8 cellular contexts compared by ENCODE assay signal in genomic region chr10:69861251-69862240, GRCh38. TPM values are rescaled to one million over a fixed set of nuclear protein-coding genes. Genes with fewer than 3 reads are reported as not detected.
DNase-seq lines count a peak whose midpoint lies in the region; ATAC-seq and TF ChIP-seq lines count a peak whose summit lies in the region.

No MANE protein-coding gene starts in this region.

- no peak for DNase-seq in activated CD8-positive, alpha-beta memory T cell treated with anti-CD3 and anti-CD28 coated beads, Interleukin-2, amount 10 ng/mL, durations not matched to agents 7 days and 5 days
- no peak for DNase-seq in activated CD8-positive, alpha-beta memory T cell treated with anti-CD3 and anti-CD28 coated beads, Interleukin-2, amount 50 U/mL, for 4 hours
- peak; percentile 99 for DNase-seq in PC-3
- DNase-seq in fibroblast of the conjunctiva (ENCODE audit: low read depth) = peak; percentile 87
- peak; percentile 58 to 70 for DNase-seq in thyroid gland
- no peak for DNase-seq in T-cell
- no peak for DNase-seq in NCI-H524 treated with DMSO at 0.1 percent for 48 hours (lab: John Stamatoyannopoulos, UW)

- H3K27me3 Mint-ChIP-seq in activated CD8-positive, alpha-beta memory T cell treated with anti-CD3 and anti-CD28 coated beads, Interleukin-2, amount 10 ng/mL, durations not matched to agents 7 days and 5 days = peaks cover 2% of the 10 kb centered on the region
- peaks cover 8% of the 10 kb centered on the region in 2 donors for H3K27me3 Mint-ChIP-seq in T-cell

- H3K27ac ChIP-seq in PC-3 (ENCODE audit: low read length) = peak overlapping the region; percentile 95
- no peak overlapping the region for H3K27ac ChIP-seq in thyroid gland

- H3K9me3 ChIP-seq in PC-3 (ENCODE audit: low read length) = no peaks in the 10 kb centered on the region
- no peaks in the 10 kb centered on the region for H3K9me3 ChIP-seq in thyroid gland

- H3K9me3 Mint-ChIP-seq in activated CD8-positive, alpha-beta memory T cell treated with anti-CD3 and anti-CD28 coated beads, Interleukin-2, amount 10 ng/mL, durations not matched to agents 7 days and 5 days (ENCODE audit: low read depth) = no peaks in the 10 kb centered on the region
- no peaks in the 10 kb centered on the region for H3K9me3 Mint-ChIP-seq in T-cell

- no peak overlapping the region for H3K27ac Mint-ChIP-seq in activated CD8-positive, alpha-beta memory T cell treated with anti-CD3 and anti-CD28 coated beads, Interleukin-2, amount 10 ng/mL, durations not matched to agents 7 days and 5 days
- H3K27ac Mint-ChIP-seq in T-cell = no peak overlapping the region

- no peaks in the 10 kb centered on the region for H4K20me1 ChIP-seq in PC-3 (ENCODE audit: low read length)

- H3K79me2 ChIP-seq in PC-3 (ENCODE audit: low read length) = peaks cover 57% of the 10 kb centered on the region

- WGBS in thyroid gland, 2 donors = 29 to 43% methylated on average over 4 to 7 of the region's 7 CpGs

- H3K4me3 ChIP-seq in PC-3 (ENCODE audit: low read length) (no peak overlapping the region), thyroid gland (replicated peaks in 1 of 3) (no peak overlapping the region)

- intact Hi-C loops in PC-3 (cut with micrococcal nuclease) = loop anchor here (1.0 kb wide), 1 partner anchor 53 kb away; no protein-coding TSS in a partner anchor
- intact Hi-C loops in thyroid gland (cut with DNase I) = no loop called here

- POLR2A ChIA-PET in PC-3 (lab: Charles Lee; ENCODE audit: unreplicated experiment) = interaction anchor here (0.5 to 0.7 kb wide), 2 partner anchors 13 to 78 kb away, joined by 4 to 5 read pairs; no protein-coding TSS in a partner anchor
- POLR2A ChIA-PET in T-cell (lab: Charles Lee) = no interaction called here

- peak overlapping the region; percentile 29 for H3K4me2 ChIP-seq in PC-3 (ENCODE audit: low read length)

- no TSS peak for BruUV-seq in PC-3 (replicated peaks; lab: Mats Ljungman, UMichigan)

- peak; percentile 64 for ATAC-seq in activated CD8-positive, alpha-beta memory T cell treated with anti-CD3 and anti-CD28 coated beads, Interleukin-2, amount 10 ng/mL, durations not matched to agents 7 days and 5 days
- ATAC-seq in PC-3 (peak; percentile 38), T-cell (replicated peaks in 1 of 4) (no peak), GM19035 (IDR thresholded peaks at IDR 0.05; ENCODE audit: unreplicated experiment) (no peak)

- CTCF ChIA-PET in activated CD8-positive, alpha-beta memory T cell treated with anti-CD3 and anti-CD28 coated beads, Interleukin-2, amount 10 ng/mL, durations not matched to agents 7 days and 5 days (lab: Charles Lee) = interaction anchor here (3.7 kb wide), 1 partner anchor 53 kb away, joined by 14 read pairs; no protein-coding TSS in a partner anchor
- CTCF ChIA-PET in PC-3 (lab: Charles Lee) = interaction anchor here (1.3 kb wide), 1 partner anchor 22 kb away, joined by 4 read pairs; no protein-coding TSS in a partner anchor
- CTCF ChIA-PET in T-cell (lab: Charles Lee) = no interaction called here

- H2AFZ ChIP-seq in PC-3 (ENCODE audit: low read length) = no peak overlapping the region

- TF ChIP-seq CTCF in PC-3 (conservative IDR thresholded peaks at IDR 0.05; ENCODE audit: low read depth, low read length) (peak; percentile 92), thyroid gland (IDR thresholded peaks at IDR 0.05) (peak in 4 of 6 experiments; percentile 34 to 57 (median 43))

- no peaks in the 10 kb centered on the region for H3K36me3 Mint-ChIP-seq in activated CD8-positive, alpha-beta memory T cell treated with anti-CD3 and anti-CD28 coated beads, Interleukin-2, amount 10 ng/mL, durations not matched to agents 7 days and 5 days
- H3K36me3 Mint-ChIP-seq in T-cell = no peaks in the 10 kb centered on the region

- H3K4me1 ChIP-seq in PC-3 (ENCODE audit: insufficient read depth, low read length) (peaks cover 63% of the 10 kb centered on the region), thyroid gland (peaks cover 13 to 26% of the 10 kb centered on the region in 2 donors)

- peaks cover 5% of the 10 kb centered on the region for H3K4me1 Mint-ChIP-seq in activated CD8-positive, alpha-beta memory T cell treated with anti-CD3 and anti-CD28 coated beads, Interleukin-2, amount 10 ng/mL, durations not matched to agents 7 days and 5 days
- H3K4me1 Mint-ChIP-seq in T-cell = no peaks in the 10 kb centered on the region

- no peak overlapping the region for H3K4me3 Mint-ChIP-seq in activated CD8-positive, alpha-beta memory T cell treated with anti-CD3 and anti-CD28 coated beads, Interleukin-2, amount 10 ng/mL, durations not matched to agents 7 days and 5 days
- H3K4me3 Mint-ChIP-seq in T-cell = no peak overlapping the region

- H3F3A ChIP-seq in PC-3 (ENCODE audit: low read length, unreplicated experiment) = peaks cover 15% of the 10 kb centered on the region

- H3K9ac ChIP-seq in PC-3 (ENCODE audit: low read length) = peak overlapping the region; percentile 23

- H3K27me3 ChIP-seq in PC-3 (ENCODE audit: low read length) (no peaks in the 10 kb centered on the region), thyroid gland (no peaks in the 10 kb centered on the region)

- no peak for TF ChIP-seq POLR2A in thyroid gland (IDR thresholded peaks at IDR 0.05)

- H3K36me3 ChIP-seq in PC-3 (ENCODE audit: low read depth, low read length) (no peaks in the 10 kb centered on the region; the same call in 1 of the 2 replicates), thyroid gland (no peaks in the 10 kb centered on the region)

- H3K9me2 ChIP-seq in PC-3 (replicated peaks; ENCODE audit: low read length) = no peaks in the 10 kb centered on the region

RNA-seq across cellular contexts. Expression of gene COL13A1, which starts 59.8 kb away (rescaled TPM):
- total RNA-seq in activated CD8-positive, alpha-beta memory T cell treated with anti-CD3 and anti-CD28 coated beads, Interleukin-2, amount 10 ng/mL, durations not matched to agents 7 days and 5 days = not detected
- total RNA-seq in PC-3 (2014; rRNA removed) (201 and 299 TPM in 2 replicates), thyroid gland (1 to 10 TPM in 1 of 4 donors, under 1 TPM in 3; 0.22 to 2.4 (median 0.41) TPM), T-cell (under 1 TPM in 1 of 5 donors, not detected in 4; 0.09 TPM)

Comparison
In these comparisons a context has a peak if more than half of its experiments do, and no peak if none do; other contexts are left out.
1. ATAC-seq: peak in activated CD8-positive, alpha-beta memory T cell treated with anti-CD3 and anti-CD28 coated beads, Interleukin-2, amount 10 ng/mL, durations not matched to agents 7 days and 5 days (single experiment) and PC-3 (single experiment); none in T-cell (0 of 4) and GM19035 (single experiment).
2. DNase-seq: peak in PC-3 (single experiment), fibroblast of the conjunctiva (single experiment) and thyroid gland (2 of 2); none in activated CD8-positive, alpha-beta memory T cell treated with anti-CD3 and anti-CD28 coated beads, Interleukin-2, amount 10 ng/mL, durations not matched to agents 7 days and 5 days (single experiment), activated CD8-positive, alpha-beta memory T cell treated with anti-CD3 and anti-CD28 coated beads, Interleukin-2, amount 50 U/mL, for 4 hours (single experiment), T-cell (0 of 34) and NCI-H524 treated with DMSO at 0.1 percent for 48 hours (single experiment).
3. RNA of gene COL13A1, which starts 59.8 kb away (total RNA-seq): 201 to 299 TPM in PC-3; 0.22 to 2.4 TPM in thyroid gland, 0.09 TPM in T-cell and not detected in activated CD8-positive, alpha-beta memory T cell treated with anti-CD3 and anti-CD28 coated beads, Interleukin-2, amount 10 ng/mL, durations not matched to agents 7 days and 5 days; every median in the first group is over 10 times any median in the second.
4. CTCF ChIA-PET loops: an anchor here in activated CD8-positive, alpha-beta memory T cell treated with anti-CD3 and anti-CD28 coated beads, Interleukin-2, amount 10 ng/mL, durations not matched to agents 7 days and 5 days (3.7 kb wide) and PC-3 (1.3 kb wide); none called in T-cell.